ENCODE assay signal across 1 cellular context in the genomic region with DNA sequence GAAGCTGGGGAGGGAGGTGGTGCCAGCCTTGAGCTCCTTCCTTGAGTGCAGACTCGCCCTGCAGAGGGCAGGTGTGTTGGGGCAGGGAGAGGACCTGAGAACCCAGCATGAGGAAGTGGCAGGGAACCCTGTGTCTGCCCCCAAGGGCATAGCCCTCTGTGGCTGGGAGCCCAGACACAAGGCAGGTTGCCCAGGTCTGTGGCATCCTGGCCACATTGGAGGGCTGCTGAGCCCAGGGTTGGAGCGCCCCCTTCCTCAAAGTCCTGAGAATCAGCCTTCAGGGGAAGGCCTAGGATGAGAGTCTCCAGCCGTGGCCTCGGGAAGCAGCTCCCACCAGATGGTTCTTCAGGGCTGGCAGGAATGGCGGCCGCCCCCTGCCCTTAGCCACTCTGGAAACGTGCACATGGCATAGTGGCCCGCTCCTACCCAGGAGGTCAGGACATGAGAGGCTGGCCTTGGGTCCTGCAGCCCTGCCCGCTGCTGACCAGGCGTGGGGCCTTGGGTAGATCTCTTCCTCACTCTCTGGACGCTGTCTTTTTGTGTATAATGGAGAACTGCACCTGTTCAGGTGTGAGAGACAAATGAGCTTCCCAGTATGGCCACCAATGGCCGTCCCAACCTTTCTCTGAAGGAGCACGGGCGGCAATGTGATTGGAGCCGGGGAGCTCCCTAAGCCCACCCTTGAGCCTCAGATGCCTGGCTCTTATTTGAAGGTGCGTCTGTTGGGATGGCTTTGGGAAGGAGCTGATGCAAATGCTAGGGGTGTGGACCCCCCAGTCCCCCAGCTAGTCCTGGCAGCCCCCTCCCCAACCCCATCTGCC.
TF ChIP-seq lines count a peak whose summit lies in the region.

No MANE protein-coding gene starts in this region.

TF ChIP-seq in liver, 16 proteins besides CTCF, POLR2A, EP300 and RAD21 (continued from another document):
- TF ChIP-seq GABPA (IDR thresholded peaks at IDR 0.05 in 1 of 2, conservative IDR thresholded peaks at IDR 0.05 in 1 of 2) (peak in 1 of 2 donors; percentile 6), FOXA2 (IDR thresholded peaks at IDR 0.05) (no peak), SP1 (IDR thresholded peaks at IDR 0.05) (peak; percentile 59), JUND (IDR thresholded peaks at IDR 0.05) (peak in 1 of 2 donors; percentile 12), EGR1 (IDR thresholded peaks at IDR 0.05; ENCODE audit: low read depth in 2 of 2) (no peak), YY1 (IDR thresholded peaks at IDR 0.05) (peak; percentile 33), FOXA1 (IDR thresholded peaks at IDR 0.05) (no peak), HNF4A (conservative IDR thresholded peaks at IDR 0.05) (peak; percentile 58 to 74), RXRA (IDR thresholded peaks at IDR 0.05) (peak; percentile 99), TAF1 (conservative IDR thresholded peaks at IDR 0.05) (no peak)
- TF ChIP-seq, protein P1, sequence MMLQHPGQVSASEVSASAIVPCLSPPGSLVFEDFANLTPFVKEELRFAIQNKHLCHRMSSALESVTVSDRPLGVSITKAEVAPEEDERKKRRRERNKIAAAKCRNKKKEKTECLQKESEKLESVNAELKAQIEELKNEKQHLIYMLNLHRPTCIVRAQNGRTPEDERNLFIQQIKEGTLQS (IDR thresholded peaks at IDR 0.05) = no peak
- TF ChIP-seq, protein P2, sequence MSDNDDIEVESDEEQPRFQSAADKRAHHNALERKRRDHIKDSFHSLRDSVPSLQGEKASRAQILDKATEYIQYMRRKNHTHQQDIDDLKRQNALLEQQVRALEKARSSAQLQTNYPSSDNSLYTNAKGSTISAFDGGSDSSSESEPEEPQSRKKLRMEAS (IDR thresholded peaks at IDR 0.05) = no peak
